ENCODE assay signal across 14 cellular contexts in the genomic region with DNA sequence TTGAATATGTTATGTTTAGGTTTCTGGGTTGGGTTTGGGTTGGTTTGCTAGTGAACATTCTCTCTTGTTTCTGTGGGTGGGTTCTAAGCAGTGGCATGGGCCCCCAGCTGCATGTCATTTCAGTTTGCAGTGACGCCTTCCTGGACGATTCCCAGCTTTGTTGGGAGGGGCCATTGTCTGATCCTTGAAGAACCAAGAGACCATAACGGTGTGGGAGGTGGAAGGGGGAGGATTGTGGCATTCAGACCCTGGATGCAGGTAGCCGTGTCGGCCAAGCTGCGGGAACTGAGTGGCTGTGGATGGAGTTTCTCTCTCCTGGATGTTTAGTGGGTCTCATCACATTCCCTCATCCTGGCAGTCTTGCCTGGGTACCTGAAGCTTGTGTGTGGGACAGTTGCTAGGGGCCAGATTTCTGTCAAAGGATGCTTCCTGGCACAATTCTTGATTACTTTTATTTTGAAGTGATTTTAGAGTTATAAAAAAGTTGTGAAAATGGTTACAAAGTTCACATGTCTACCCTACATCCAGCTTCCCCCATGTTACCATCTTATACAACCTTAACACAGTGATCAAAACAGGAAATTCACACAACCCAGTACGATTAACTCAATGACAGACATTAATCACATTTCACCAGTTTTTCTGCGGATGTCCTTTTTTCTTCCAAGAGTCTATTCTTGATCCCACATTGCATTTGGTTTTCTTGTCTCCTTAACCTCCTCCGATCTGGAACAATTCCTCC.
"Had no signal": no experiment of that assay in that cellular context is flagged by ENCODE, and none has a peak within 500 bp of the region (broad histone marks: within the 10 kb centered on the region; RNA-seq: fewer than 3 reads in every experiment).

No MANE protein-coding gene starts in this region.

- ATAC-seq: activated CD4-positive, alpha-beta T cell treated with anti-CD3 and anti-CD28 coated beads for 36 hours; foreskin keratinocyte; left ventricle myocardium superior; naive thymus-derived CD8-positive, alpha-beta T cell; right cardiac atrium; stimulated activated effector memory CD8-positive, alpha-beta T cell treated with anti-CD3 and anti-CD28 coated beads, Interleukin-12 subunit alpha, Interleukin-12 subunit beta, amount 100 ng/mL, for 72 hours had no signal

- H3K27me3 Mint-ChIP-seq: activated CD4-positive, alpha-beta memory T cell treated with anti-CD3 and anti-CD28 coated beads, Interleukin-2, amount 10 ng/mL, durations not matched to agents 7 days and 5 days; activated CD4-positive, alpha-beta T cell treated with anti-CD3 and anti-CD28 coated beads for 36 hours; activated naive CD8-positive, alpha-beta T cell; naive thymus-derived CD8-positive, alpha-beta T cell had no signal

- H3K27me3 ChIP-seq: foreskin keratinocyte had no signal

- DNase-seq: activated CD4-positive, alpha-beta memory T cell treated with anti-CD3 and anti-CD28 coated beads, Interleukin-2, amount 10 ng/mL, durations not matched to agents 7 days and 5 days; activated CD4-positive, alpha-beta T cell treated with anti-CD3 and anti-CD28 coated beads for 36 hours; activated gamma-delta T cell; activated T-cell treated with anti-CD3 and anti-CD28 coated beads, Interleukin-2, amount 50 U/mL, for 48 hours; anterior cingulate cortex; foreskin keratinocyte; head of caudate nucleus; left ventricle myocardium superior; naive thymus-derived CD8-positive, alpha-beta T cell; right cardiac atrium; small intestine; substantia nigra had no signal

- H3K27ac Mint-ChIP-seq: activated CD4-positive, alpha-beta memory T cell treated with anti-CD3 and anti-CD28 coated beads, Interleukin-2, amount 10 ng/mL, durations not matched to agents 7 days and 5 days; activated CD4-positive, alpha-beta T cell treated with anti-CD3 and anti-CD28 coated beads for 36 hours; activated naive CD8-positive, alpha-beta T cell; stimulated activated effector memory CD8-positive, alpha-beta T cell treated with anti-CD3 and anti-CD28 coated beads, Interleukin-12 subunit alpha, Interleukin-12 subunit beta, amount 100 ng/mL, for 72 hours had no signal

- H3K4me1 ChIP-seq: foreskin keratinocyte had no signal

- H3K4me1 Mint-ChIP-seq: activated CD4-positive, alpha-beta memory T cell treated with anti-CD3 and anti-CD28 coated beads, Interleukin-2, amount 10 ng/mL, durations not matched to agents 7 days and 5 days; activated CD4-positive, alpha-beta T cell treated with anti-CD3 and anti-CD28 coated beads for 36 hours had no signal

- H3K4me3 Mint-ChIP-seq: activated CD4-positive, alpha-beta memory T cell treated with anti-CD3 and anti-CD28 coated beads, Interleukin-2, amount 10 ng/mL, durations not matched to agents 7 days and 5 days; activated CD4-positive, alpha-beta T cell treated with anti-CD3 and anti-CD28 coated beads for 36 hours; activated naive CD8-positive, alpha-beta T cell; naive thymus-derived CD8-positive, alpha-beta T cell; stimulated activated effector memory CD8-positive, alpha-beta T cell treated with anti-CD3 and anti-CD28 coated beads, Interleukin-12 subunit alpha, Interleukin-12 subunit beta, amount 100 ng/mL, for 72 hours had no signal

- H3K27ac ChIP-seq: foreskin keratinocyte had no signal

- H3K9me3 Mint-ChIP-seq: stimulated activated effector memory CD8-positive, alpha-beta T cell treated with anti-CD3 and anti-CD28 coated beads, Interleukin-12 subunit alpha, Interleukin-12 subunit beta, amount 100 ng/mL, for 72 hours had no signal
